Comparison of ENCODE assay signal across 9 cellular contexts in genomic region chr19:35963514-35963913, GRCh38. TPM values are rescaled to one million over a fixed set of nuclear protein-coding genes. Genes with fewer than 3 reads are reported as not detected.
DNase-seq lines count a peak whose midpoint lies in the region; TF ChIP-seq lines count a peak whose summit lies in the region.
"Had no signal": no experiment of that assay in that cellular context is flagged by ENCODE, and none has a peak within 500 bp of the region (broad histone marks: within the 10 kb centered on the region; RNA-seq: fewer than 3 reads in every experiment).

No MANE protein-coding gene starts in this region.

- DNase-seq in SIG-M5 treated with dmso at 0.1 percent for 504 hours (lab: John Stamatoyannopoulos, UW; ENCODE audit: unreplicated experiment) (peak; percentile 23), SIG-M5 (lab: John Stamatoyannopoulos, UW) (no peak), foreskin fibroblast (peak; percentile 56 to 85), NCI-H1417 treated with DMSO at 0.1 percent for 48 hours (lab: John Stamatoyannopoulos, UW) (no peak), NCI-H1436 (lab: John Stamatoyannopoulos, UW) (no peak), tibial nerve (ENCODE audit: low spot score in 2 of 2) (no peak)
- peak; percentile 68 for DNase-seq in activated CD4-positive, alpha-beta T cell treated with anti-CD3 and anti-CD28 coated beads for 48 hours
- peak; percentile 58 for DNase-seq in stimulated activated CD4-positive, alpha-beta T cell treated with anti-CD3 and anti-CD28 coated beads, Interleukin-15, amount 100 ng/mL, for 24 hours

- H3K36me3 ChIP-seq in tibial nerve: no peaks in the 10 kb centered on the region

- TF ChIP-seq POLR2A in tibial nerve (IDR thresholded peaks at IDR 0.05): no peak

- H3K27me3 ChIP-seq in tibial nerve: peaks cover 2 to 44% of the 10 kb centered on the region in 2 donors

- H3K27ac ChIP-seq in tibial nerve: no peak overlapping the region
- H3K27ac ChIP-seq: VCaP had no signal

- TF ChIP-seq CTCF in foreskin fibroblast (IDR thresholded peaks at IDR 0.05; ENCODE audit: low read depth, low read length): no peak
- TF ChIP-seq CTCF in tibial nerve (IDR thresholded peaks at IDR 0.05): no peak

- TF ChIP-seq EP300 in tibial nerve (IDR thresholded peaks at IDR 0.05): no peak

- no peaks in the 10 kb centered on the region for H3K9me3 ChIP-seq in tibial nerve

- no peak overlapping the region for H3K4me3 ChIP-seq in foreskin fibroblast (ENCODE audit: low read depth in 1 of 2, low read length in 2 of 2)
- no peak overlapping the region for H3K4me3 ChIP-seq in tibial nerve

- WGBS in tibial nerve, 2 donors: 3 to 9% methylated on average over 9 of the region's 9 CpGs

- H3K4me1 ChIP-seq in tibial nerve: peaks cover 0 to 14% (median 0%) of the 10 kb centered on the region in 4 donors

RNA-seq across cellular contexts. Expression of gene LRFN3, which starts 27.3 kb away (rescaled TPM):
- total RNA-seq in tibial nerve: 10 to 100 TPM in 2 of 4 donors, 1 to 10 TPM in 2; 5.0 to 20.4 (median 8.6) TPM

RNA-seq across cellular contexts. Expression of gene SDHAF1, which starts 31.5 kb away (rescaled TPM):
- total RNA-seq in tibial nerve: 10 to 100 TPM; 67.8 to 88.9 (median 77.1) TPM

RNA-seq across cellular contexts. Expression of gene SYNE4, which starts 45.1 kb away (rescaled TPM):
- 1 to 10 TPM in 1 of 4 donors, under 1 TPM in 2, not detected in 1; 0.21 to 2.1 (median 0.98) TPM for total RNA-seq in tibial nerve

RNA-seq across cellular contexts. Expression of gene ALKBH6, which starts 50.5 kb away (rescaled TPM):
- total RNA-seq in tibial nerve: 10 to 100 TPM; 25.3 to 46.0 (median 33.9) TPM

RNA-seq across cellular contexts. Expression of gene TYROBP, which starts 55.4 kb away (rescaled TPM):
- total RNA-seq in tibial nerve: 100 to 1,000 TPM in 3 of 4 donors, 10 to 100 TPM in 1; 41.4 to 122 (median 117) TPM

Comparison
In these comparisons a context has a peak if more than half of its experiments do, and no peak if none do; other contexts are left out.
1. DNase-seq: peak in SIG-M5 treated with dmso at 0.1 percent for 504 hours (single experiment), activated CD4-positive, alpha-beta T cell treated with anti-CD3 and anti-CD28 coated beads for 48 hours (single experiment), foreskin fibroblast (2 of 2) and stimulated activated CD4-positive, alpha-beta T cell treated with anti-CD3 and anti-CD28 coated beads, Interleukin-15, amount 100 ng/mL, for 24 hours (single experiment); none in SIG-M5 (single experiment), NCI-H1417 treated with DMSO at 0.1 percent for 48 hours (single experiment), NCI-H1436 (single experiment) and tibial nerve (0 of 2).